In the genomic region with DNA sequence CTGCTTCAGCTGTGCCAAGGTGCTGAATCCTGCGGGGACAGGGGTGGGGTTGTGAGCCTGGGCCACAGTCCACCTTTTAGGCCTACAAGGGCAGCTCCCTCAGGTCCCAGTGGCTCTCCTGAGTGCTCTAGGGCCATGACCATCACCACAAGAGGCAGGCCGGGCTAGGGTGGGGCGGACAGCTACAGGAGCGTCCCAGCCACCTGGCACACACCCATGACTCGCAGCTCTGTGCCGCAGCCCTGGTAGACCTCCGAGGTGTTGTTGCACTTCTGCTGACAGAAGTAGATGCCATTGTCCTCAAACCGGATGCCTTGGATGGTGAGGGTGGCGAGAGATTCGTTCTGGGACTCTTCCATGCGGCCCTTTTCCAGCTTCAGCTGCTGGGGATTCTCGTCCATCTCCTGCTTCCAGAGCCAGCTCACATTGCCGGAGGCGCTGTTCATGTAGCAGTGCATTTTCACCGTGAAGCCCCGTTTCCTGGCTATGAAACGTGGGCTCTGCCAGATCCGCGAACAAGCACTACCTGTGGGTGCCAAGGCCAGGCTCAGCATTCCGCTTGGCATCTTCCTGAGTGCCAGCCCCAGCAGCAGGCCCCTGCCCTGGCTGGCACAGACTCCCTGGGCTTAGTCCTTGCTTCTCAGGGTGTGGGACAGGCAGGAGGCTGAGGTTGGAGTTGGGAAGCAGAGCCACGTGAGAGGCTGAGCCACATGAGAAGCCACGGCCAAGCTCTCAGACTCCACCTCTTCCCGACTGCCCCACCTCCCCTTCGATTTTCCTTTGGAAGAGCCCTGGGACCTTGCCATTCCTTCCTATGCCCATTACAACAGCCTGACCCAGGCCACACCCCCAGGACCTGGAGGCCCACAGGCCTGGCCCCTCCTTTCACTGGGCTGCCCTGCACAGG, we compare ENCODE assay signal across 1 cellular context.
TF ChIP-seq lines count a peak whose summit lies in the region.

No MANE protein-coding gene starts in this region.

TF ChIP-seq in GM12878, 131 proteins besides CTCF, POLR2A, EP300 and RAD21:
- no peak for TF ChIP-seq SMAD1 (IDR thresholded peaks at IDR 0.05; ENCODE audit: low read depth, partially characterized antibody)
- TF ChIP-seq, protein P1, sequence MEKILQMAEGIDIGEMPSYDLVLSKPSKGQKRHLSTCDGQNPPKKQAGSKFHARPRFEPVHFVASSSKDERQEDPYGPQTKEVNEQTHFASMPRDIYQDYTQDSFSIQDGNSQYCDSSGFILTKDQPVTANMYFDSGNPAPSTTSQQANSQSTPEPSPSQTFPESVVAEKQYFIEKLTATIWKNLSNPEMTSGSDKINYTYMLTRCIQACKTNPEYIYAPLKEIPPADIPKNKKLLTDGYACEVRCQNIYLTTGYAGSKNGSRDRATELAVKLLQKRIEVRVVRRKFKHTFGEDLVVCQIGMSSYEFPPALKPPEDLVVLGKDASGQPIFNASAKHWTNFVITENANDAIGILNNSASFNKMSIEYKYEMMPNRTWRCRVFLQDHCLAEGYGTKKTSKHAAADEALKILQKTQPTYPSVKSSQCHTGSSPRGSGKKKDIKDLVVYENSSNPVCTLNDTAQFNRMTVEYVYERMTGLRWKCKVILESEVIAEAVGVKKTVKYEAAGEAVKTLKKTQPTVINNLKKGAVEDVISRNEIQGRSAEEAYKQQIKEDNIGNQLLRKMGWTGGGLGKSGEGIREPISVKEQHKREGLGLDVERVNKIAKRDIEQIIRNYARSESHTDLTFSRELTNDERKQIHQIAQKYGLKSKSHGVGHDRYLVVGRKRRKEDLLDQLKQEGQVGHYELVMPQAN (conservative IDR thresholded peaks at IDR 0.05): 0 out of 2 replicates have a peak, but pooled peaks have one; percentile 19
- no peak for TF ChIP-seq KAT2A (conservative IDR thresholded peaks at IDR 0.05; ENCODE audit: control insufficient read depth, low read depth, low read length)
- no peak for TF ChIP-seq TCF3 (IDR thresholded peaks at IDR 0.05; ENCODE audit: borderline replicate concordance, insufficient read depth, low read depth, low read length)
